Comparison of ENCODE assay signal across 10 cellular contexts in genomic region chr15:59300618-59301139, GRCh38.
A peak's percentile ranks its signal among the peaks of the same experiment; 100 is the strongest.
DNase-seq lines count a peak whose midpoint lies in the region; ATAC-seq, FAIRE-seq and TF ChIP-seq lines count a peak whose summit lies in the region.
"Had no signal": no experiment of that assay in that cellular context is flagged by ENCODE, and none has a peak within 500 bp of the region (broad histone marks: within the 10 kb centered on the region; RNA-seq: fewer than 3 reads in every experiment).

No MANE protein-coding gene starts in this region.

- no peaks in the 10 kb centered on the region for H3K27me3 Mint-ChIP-seq in activated B cell treated with CpG ODN at 0.5 μM for 24 hours
- H3K27me3 Mint-ChIP-seq in stimulated activated naive B cell treated with anti-CD40 and anti-IgM and Interleukin-4, amounts not matched to agents 10 μg/mL and 1 μg/mL and 100 μg/mL, for 72 hours, result no peaks in the 10 kb centered on the region

- H3K4me1 ChIP-seq in heart right ventricle, result peaks cover 7 to 75% (median 33%) of the 10 kb centered on the region in 9 donors

- intact Hi-C loops in activated B cell treated with CpG ODN at 0.5 μM for 24 hours (cut with micrococcal nuclease) (loop anchor here (1.0 to 5.0 kb wide), 9 partner anchors 28 to 387 kb away; partner anchors contain the start of gene BNIP2), heart right ventricle (cut with DNase I) (no loop called here)

- no peaks in the 10 kb centered on the region for H3K9me3 Mint-ChIP-seq in activated B cell treated with CpG ODN at 0.5 μM for 24 hours
- H3K9me3 Mint-ChIP-seq in stimulated activated naive B cell treated with anti-CD40 and anti-IgM and Interleukin-4, amounts not matched to agents 10 μg/mL and 1 μg/mL and 100 μg/mL, for 72 hours, result no peaks in the 10 kb centered on the region

- DNase-seq in DMS53 (lab: John Stamatoyannopoulos, UW), result peak; percentile 16
- no peak for DNase-seq in DMS53 treated with DMSO at 0.1 percent for 48 hours (lab: John Stamatoyannopoulos, UW; ENCODE audit: unreplicated experiment)
- DNase-seq in activated B cell treated with CpG ODN at 0.5 μM for 24 hours, result no peak
- peak in 1 of 2 donors; percentile 26 for DNase-seq in heart right ventricle
- DNase-seq in stimulated activated naive B cell treated with anti-CD40 and anti-IgM and Interleukin-4, amounts not matched to agents 10 μg/mL and 1 μg/mL and 100 μg/mL, for 72 hours, result no peak
- DNase-seq in T-helper 9 cell, result no peak
- DNase-seq in T1000 (lab: John Stamatoyannopoulos, UW), result no peak
- no peak for DNase-seq in HTR-8/SVneo (ENCODE audit: insufficient read length, low spot score)

- no peaks in the 10 kb centered on the region for H3K36me3 Mint-ChIP-seq in activated B cell treated with CpG ODN at 0.5 μM for 24 hours (ENCODE audit: low read depth)
- H3K36me3 Mint-ChIP-seq in stimulated activated naive B cell treated with anti-CD40 and anti-IgM and Interleukin-4, amounts not matched to agents 10 μg/mL and 1 μg/mL and 100 μg/mL, for 72 hours, result peaks cover 10 to 37% of the 10 kb centered on the region in 2 donors

- CTCF ChIA-PET in activated B cell treated with CpG ODN at 0.5 μM for 24 hours (lab: Charles Lee), result interaction anchor here (0.6 to 2.5 kb wide), 6 partner anchors 9 to 232 kb away, joined by 3 to 9 read pairs (median 6); no protein-coding TSS in a partner anchor

- peaks cover 93% of the 10 kb centered on the region for H3K4me1 Mint-ChIP-seq in activated B cell treated with CpG ODN at 0.5 μM for 24 hours
- H3K4me1 Mint-ChIP-seq in stimulated activated naive B cell treated with anti-CD40 and anti-IgM and Interleukin-4, amounts not matched to agents 10 μg/mL and 1 μg/mL and 100 μg/mL, for 72 hours, result peaks cover 55 to 87% of the 10 kb centered on the region in 2 donors

- H3K4me3 ChIP-seq in heart right ventricle, result peak overlapping the region in 2 of 10 donors; percentile 16 to 17

- no peak for ATAC-seq in activated B cell treated with CpG ODN at 0.5 μM for 24 hours (ENCODE audit: low read depth)
- peak in 1 of 8 donors; percentile 6 for ATAC-seq in heart right ventricle
- no peak for ATAC-seq in stimulated activated naive B cell treated with anti-CD40 and anti-IgM and Interleukin-4, amounts not matched to agents 10 μg/mL and 1 μg/mL and 100 μg/mL, for 72 hours (replicated peaks)

- no peak for FAIRE-seq in HTR-8/SVneo (lab: Jason Lieb, UNC)
- FAIRE-seq: TTC549 had no signal

- peak overlapping the region in 7 of 10 donors; percentile 8 to 75 (median 47) for H3K27ac ChIP-seq in heart right ventricle
- H3K27ac ChIP-seq: 22Rv1 had no signal

- no peaks in the 10 kb centered on the region for H3K27me3 ChIP-seq in heart right ventricle

- H3K9me3 ChIP-seq in heart right ventricle, result no peaks in the 10 kb centered on the region

- no peaks in the 10 kb centered on the region for H3K36me3 ChIP-seq in heart right ventricle

- no peak for TF ChIP-seq CTCF in activated B cell treated with CpG ODN at 0.5 μM for 24 hours (IDR thresholded peaks at IDR 0.05)
- no peak for TF ChIP-seq CTCF in heart right ventricle (IDR thresholded peaks at IDR 0.05)

- H3K4me3 Mint-ChIP-seq in activated B cell treated with CpG ODN at 0.5 μM for 24 hours, result peak overlapping the region; percentile 71
- H3K4me3 Mint-ChIP-seq in stimulated activated naive B cell treated with anti-CD40 and anti-IgM and Interleukin-4, amounts not matched to agents 10 μg/mL and 1 μg/mL and 100 μg/mL, for 72 hours, result peak overlapping the region; percentile 75 to 83

- POLR2A ChIA-PET in activated B cell treated with CpG ODN at 0.5 μM for 24 hours (lab: Charles Lee), result interaction anchor here (0.6 to 2.8 kb wide), 27 partner anchors 11 to 1098 kb away, joined by 3 to 18 read pairs (median 5); partner anchors contain the start of genes CCNB2 and MYO1E

- peak overlapping the region; percentile 94 for H3K27ac Mint-ChIP-seq in activated B cell treated with CpG ODN at 0.5 μM for 24 hours
- peak overlapping the region; percentile 85 for H3K27ac Mint-ChIP-seq in stimulated activated naive B cell treated with anti-CD40 and anti-IgM and Interleukin-4, amounts not matched to agents 10 μg/mL and 1 μg/mL and 100 μg/mL, for 72 hours

- 64 to 70% methylated on average over 6 of the region's 6 CpGs for WGBS in heart right ventricle, 2 donors
